Comparison of ENCODE assay signal across 9 cellular contexts in the genomic region with DNA sequence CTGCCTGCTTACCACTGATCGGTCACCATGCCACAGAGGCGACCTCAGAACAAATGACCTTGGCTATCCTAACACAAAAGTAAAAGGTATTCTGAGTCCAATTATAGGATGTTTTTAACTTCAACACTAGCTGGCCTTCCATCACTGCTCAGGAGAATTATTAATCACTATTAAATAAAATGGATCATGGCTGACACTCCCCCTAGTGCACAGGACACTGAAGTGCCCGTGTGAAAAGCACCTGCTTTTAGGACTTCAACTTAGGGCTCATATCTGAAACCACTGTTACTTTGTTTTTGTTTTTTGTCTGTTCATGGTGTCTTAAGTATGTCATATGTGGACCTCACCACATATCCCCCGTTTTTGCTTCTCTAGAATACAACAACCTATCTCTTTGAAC. TPM values are rescaled to one million over a fixed set of nuclear protein-coding genes. Genes with fewer than 3 reads are reported as not detected.
DNase-seq lines count a peak whose midpoint lies in the region; ATAC-seq and TF ChIP-seq lines count a peak whose summit lies in the region.
"Had no signal": no experiment of that assay in that cellular context is flagged by ENCODE, and none has a peak within 500 bp of the region (broad histone marks: within the 10 kb centered on the region; RNA-seq: fewer than 3 reads in every experiment).

No MANE protein-coding gene starts in this region.

- no peaks in the 10 kb centered on the region for H3K36me3 ChIP-seq in liver (ENCODE audit: control insufficient read depth in 4 of 4, insufficient read depth in 3 of 4, low read depth in 1 of 4, low read length in 3 of 4)
- no peaks in the 10 kb centered on the region for H3K36me3 ChIP-seq in effector memory CD4-positive, alpha-beta T cell (ENCODE audit: control insufficient read depth, insufficient read depth, low read length)

- H3K4me3 ChIP-seq in WI38 (ENCODE audit: low read depth, low read length) = no peak overlapping the region
- no peak overlapping the region for H3K4me3 ChIP-seq in liver (ENCODE audit: low read depth in 1 of 3, low read length in 3 of 3)
- H3K4me3 ChIP-seq in effector memory CD4-positive, alpha-beta T cell (ENCODE audit: insufficient read depth, low read depth, low read length, poor library complexity, severe bottlenecking) = no peak overlapping the region

- CTCF ChIA-PET in CD4-positive, alpha-beta T cell (lab: Charles Lee) = no interaction called here
- CTCF ChIA-PET in HEK293T (lab: Yijun Ruan, JAX) = interaction anchor here (0.7 to 1.9 kb wide), 4 partner anchors 11 to 357 kb away, joined by 3 to 12 read pairs (median 6); no protein-coding TSS in a partner anchor

- no peak overlapping the region for H3K4me3 Mint-ChIP-seq in CD4-positive, alpha-beta T cell
- H3K4me3 Mint-ChIP-seq: naive thymus-derived CD8-positive, alpha-beta T cell had no signal

- H3K4me1 Mint-ChIP-seq in CD4-positive, alpha-beta T cell (ENCODE audit: low read depth) = peaks cover 14% of the 10 kb centered on the region

- TF ChIP-seq RAD21 in liver (IDR thresholded peaks at IDR 0.05) = peak; percentile 66 to 77

- intact Hi-C loops in CD4-positive, alpha-beta T cell (cut with DNase I, micrococcal nuclease) = no loop called here

- H3K27ac ChIP-seq in CD4-positive, alpha-beta T cell (ENCODE audit: low read depth, low read length) = no peak overlapping the region
- H3K27ac ChIP-seq in liver (ENCODE audit: low read depth in 1 of 2, low read length in 2 of 2) = no peak overlapping the region
- no peak overlapping the region for H3K27ac ChIP-seq in effector memory CD4-positive, alpha-beta T cell (ENCODE audit: insufficient read depth, low read length, poor library complexity, severe bottlenecking)

- ATAC-seq in CD4-positive, alpha-beta T cell (ENCODE audit: poor library complexity) = no peak
- ATAC-seq: naive thymus-derived CD8-positive, alpha-beta T cell had no signal

- no peaks in the 10 kb centered on the region for H3K27me3 Mint-ChIP-seq in CD4-positive, alpha-beta T cell
- H3K27me3 Mint-ChIP-seq: naive thymus-derived CD8-positive, alpha-beta T cell had no signal

- H3K9ac ChIP-seq in liver (ENCODE audit: low read depth in 1 of 2, low read length in 2 of 2) = no peak overlapping the region

- no peak for DNase-seq in CD4-positive, alpha-beta T cell
- DNase-seq in HEK293T (ENCODE audit: extremely low spot score) (peak; percentile 31), inferior parietal cortex (ENCODE audit: extremely low spot score) (no peak)
- DNase-seq in activated CD8-positive, alpha-beta memory T cell treated with anti-CD3 and anti-CD28 coated beads, Interleukin-2, amount 50 U/mL, for 48 hours = no peak
- no peak for DNase-seq in activated T-cell treated with anti-CD3 and anti-CD28 coated beads, Interleukin-2, amount 50 U/mL, for 48 hours
- no peak for DNase-seq in effector memory CD4-positive, alpha-beta T cell
- DNase-seq: naive thymus-derived CD8-positive, alpha-beta T cell had no signal

- H3K4me1 ChIP-seq in liver (ENCODE audit: control insufficient read depth in 4 of 4, insufficient read depth in 4 of 4, low read length in 3 of 4) = peaks cover 4 to 18% (median 12%) of the 10 kb centered on the region in 4 donors
- H3K4me1 ChIP-seq in effector memory CD4-positive, alpha-beta T cell (ENCODE audit: control insufficient read depth, insufficient read depth, low read length, poor library complexity, severe bottlenecking) = peaks cover 3% of the 10 kb centered on the region

- no peaks in the 10 kb centered on the region for H3K9me3 ChIP-seq in CD4-positive, alpha-beta T cell (ENCODE audit: control insufficient read depth, low read length)
- no peaks in the 10 kb centered on the region for H3K9me3 ChIP-seq in liver (ENCODE audit: control insufficient read depth in 4 of 4, low read length in 3 of 4)
- H3K9me3 ChIP-seq in effector memory CD4-positive, alpha-beta T cell (ENCODE audit: control insufficient read depth, low read length) = no peaks in the 10 kb centered on the region

- peaks cover 23% of the 10 kb centered on the region for H3K36me3 Mint-ChIP-seq in CD4-positive, alpha-beta T cell (ENCODE audit: low read depth)

- 55% methylated on average over 4 of the region's 4 CpGs for WGBS in liver

- H3K27ac Mint-ChIP-seq in CD4-positive, alpha-beta T cell = no peak overlapping the region
- H3K27ac Mint-ChIP-seq: naive thymus-derived CD8-positive, alpha-beta T cell had no signal

- no peaks in the 10 kb centered on the region for H3K9me3 Mint-ChIP-seq in CD4-positive, alpha-beta T cell
- H3K9me3 Mint-ChIP-seq: naive thymus-derived CD8-positive, alpha-beta T cell had no signal

- TF ChIP-seq CTCF in CD4-positive, alpha-beta T cell (IDR thresholded peaks at IDR 0.05) = peak; percentile 24
- TF ChIP-seq CTCF in WI38 (IDR thresholded peaks at IDR 0.05; ENCODE audit: low read depth, low read length) (peak; percentile 24; the same call in 1 of the 2 replicates), liver (IDR thresholded peaks at IDR 0.05; ENCODE audit: low read depth, low read length, missing input control) (peak; percentile 63)

- POLR2A ChIA-PET in CD4-positive, alpha-beta T cell (lab: Charles Lee) = no interaction called here
- POLR2A ChIA-PET in HEK293T (lab: Yijun Ruan, JAX) = interaction anchor here (1.4 kb wide), 1 partner anchor 34 kb away, joined by 3 read pairs; a partner anchor contains a TSS

- H3K27me3 ChIP-seq in CD4-positive, alpha-beta T cell (ENCODE audit: control insufficient read depth, insufficient read depth, low read length) = no peaks in the 10 kb centered on the region
- no peaks in the 10 kb centered on the region for H3K27me3 ChIP-seq in liver (ENCODE audit: control insufficient read depth in 4 of 4, insufficient read depth in 4 of 4, low read length in 3 of 4)
- no peaks in the 10 kb centered on the region for H3K27me3 ChIP-seq in effector memory CD4-positive, alpha-beta T cell (replicated peaks; ENCODE audit: control insufficient read depth, insufficient read depth, low read length, poor library complexity, severe bottlenecking)

TF ChIP-seq in HEK293T, 16 proteins besides CTCF, POLR2A, EP300 and RAD21:
- no peak for TF ChIP-seq ZNF384 (IDR thresholded peaks at IDR 0.05)
- no peak for TF ChIP-seq SP1 (IDR thresholded peaks at IDR 0.05)
- TF ChIP-seq SUZ12 (IDR thresholded peaks at IDR 0.05) = no peak
- TF ChIP-seq ARNT (IDR thresholded peaks at IDR 0.05) = no peak
- no peak for TF ChIP-seq CTBP1 (IDR thresholded peaks at IDR 0.05; ENCODE audit: borderline replicate concordance)
- TF ChIP-seq FOXK2 (IDR thresholded peaks at IDR 0.05) = no peak
- TF ChIP-seq, protein P1, sequence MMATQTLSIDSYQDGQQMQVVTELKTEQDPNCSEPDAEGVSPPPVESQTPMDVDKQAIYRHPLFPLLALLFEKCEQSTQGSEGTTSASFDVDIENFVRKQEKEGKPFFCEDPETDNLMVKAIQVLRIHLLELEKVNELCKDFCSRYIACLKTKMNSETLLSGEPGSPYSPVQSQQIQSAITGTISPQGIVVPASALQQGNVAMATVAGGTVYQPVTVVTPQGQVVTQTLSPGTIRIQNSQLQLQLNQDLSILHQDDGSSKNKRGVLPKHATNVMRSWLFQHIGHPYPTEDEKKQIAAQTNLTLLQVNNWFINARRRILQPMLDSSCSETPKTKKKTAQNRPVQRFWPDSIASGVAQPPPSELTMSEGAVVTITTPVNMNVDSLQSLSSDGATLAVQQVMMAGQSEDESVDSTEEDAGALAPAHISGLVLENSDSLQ (IDR thresholded peaks at IDR 0.05) = no peak
- no peak for TF ChIP-seq TARDBP (IDR thresholded peaks at IDR 0.05)
- no peak for TF ChIP-seq HDGF (IDR thresholded peaks at IDR 0.05; ENCODE audit: borderline replicate concordance)
- TF ChIP-seq NFRKB (IDR thresholded peaks at IDR 0.05) = no peak
- TF ChIP-seq FOXM1 (IDR thresholded peaks at IDR 0.05; ENCODE audit: borderline replicate concordance) = no peak
- TF ChIP-seq ELF4 (IDR thresholded peaks at IDR 0.05) = no peak
- TF ChIP-seq FOXA1 (IDR thresholded peaks at IDR 0.05) = no peak
- TF ChIP-seq L3MBTL2 (conservative IDR thresholded peaks at IDR 0.05) = no peak
- TF ChIP-seq LEF1 (IDR thresholded peaks at IDR 0.05; ENCODE audit: borderline replicate concordance) = no peak
- no peak for TF ChIP-seq BHLHE40 (IDR thresholded peaks at IDR 0.05; ENCODE audit: borderline replicate concordance)

TF ChIP-seq in liver, 16 proteins besides CTCF, POLR2A, EP300 and RAD21 (continues in another document):
- TF ChIP-seq YY1 (IDR thresholded peaks at IDR 0.05) (no peak), NR2F2 (IDR thresholded peaks at IDR 0.05) (no peak), EGR1 (IDR thresholded peaks at IDR 0.05; ENCODE audit: low read depth in 2 of 2) (no peak), TAF1 (conservative IDR thresholded peaks at IDR 0.05) (no peak), FOXA1 (IDR thresholded peaks at IDR 0.05) (no peak)
- TF ChIP-seq, protein P2, sequence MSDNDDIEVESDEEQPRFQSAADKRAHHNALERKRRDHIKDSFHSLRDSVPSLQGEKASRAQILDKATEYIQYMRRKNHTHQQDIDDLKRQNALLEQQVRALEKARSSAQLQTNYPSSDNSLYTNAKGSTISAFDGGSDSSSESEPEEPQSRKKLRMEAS (IDR thresholded peaks at IDR 0.05) = no peak
- TF ChIP-seq, protein P3, sequence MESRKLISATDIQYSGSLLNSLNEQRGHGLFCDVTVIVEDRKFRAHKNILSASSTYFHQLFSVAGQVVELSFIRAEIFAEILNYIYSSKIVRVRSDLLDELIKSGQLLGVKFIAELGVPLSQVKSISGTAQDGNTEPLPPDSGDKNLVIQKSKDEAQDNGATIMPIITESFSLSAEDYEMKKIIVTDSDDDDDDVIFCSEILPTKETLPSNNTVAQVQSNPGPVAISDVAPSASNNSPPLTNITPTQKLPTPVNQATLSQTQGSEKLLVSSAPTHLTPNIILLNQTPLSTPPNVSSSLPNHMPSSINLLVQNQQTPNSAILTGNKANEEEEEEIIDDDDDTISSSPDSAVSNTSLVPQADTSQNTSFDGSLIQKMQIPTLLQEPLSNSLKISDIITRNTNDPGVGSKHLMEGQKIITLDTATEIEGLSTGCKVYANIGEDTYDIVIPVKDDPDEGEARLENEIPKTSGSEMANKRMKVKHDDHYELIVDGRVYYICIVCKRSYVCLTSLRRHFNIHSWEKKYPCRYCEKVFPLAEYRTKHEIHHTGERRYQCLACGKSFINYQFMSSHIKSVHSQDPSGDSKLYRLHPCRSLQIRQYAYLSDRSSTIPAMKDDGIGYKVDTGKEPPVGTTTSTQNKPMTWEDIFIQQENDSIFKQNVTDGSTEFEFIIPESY (IDR thresholded peaks at IDR 0.05) = no peak

RNA-seq across cellular contexts. Expression of a gene that starts 33.9 kb away (rescaled TPM):
- total RNA-seq in CD4-positive, alpha-beta T cell = 10 to 100 TPM; 15.2 to 15.5 TPM
- 10 to 100 TPM; 13.4 to 17.1 TPM for total RNA-seq in liver
- 10 to 100 TPM; 10.2 to 11.4 TPM for polyA plus RNA-seq in liver
